In the genomic region with DNA sequence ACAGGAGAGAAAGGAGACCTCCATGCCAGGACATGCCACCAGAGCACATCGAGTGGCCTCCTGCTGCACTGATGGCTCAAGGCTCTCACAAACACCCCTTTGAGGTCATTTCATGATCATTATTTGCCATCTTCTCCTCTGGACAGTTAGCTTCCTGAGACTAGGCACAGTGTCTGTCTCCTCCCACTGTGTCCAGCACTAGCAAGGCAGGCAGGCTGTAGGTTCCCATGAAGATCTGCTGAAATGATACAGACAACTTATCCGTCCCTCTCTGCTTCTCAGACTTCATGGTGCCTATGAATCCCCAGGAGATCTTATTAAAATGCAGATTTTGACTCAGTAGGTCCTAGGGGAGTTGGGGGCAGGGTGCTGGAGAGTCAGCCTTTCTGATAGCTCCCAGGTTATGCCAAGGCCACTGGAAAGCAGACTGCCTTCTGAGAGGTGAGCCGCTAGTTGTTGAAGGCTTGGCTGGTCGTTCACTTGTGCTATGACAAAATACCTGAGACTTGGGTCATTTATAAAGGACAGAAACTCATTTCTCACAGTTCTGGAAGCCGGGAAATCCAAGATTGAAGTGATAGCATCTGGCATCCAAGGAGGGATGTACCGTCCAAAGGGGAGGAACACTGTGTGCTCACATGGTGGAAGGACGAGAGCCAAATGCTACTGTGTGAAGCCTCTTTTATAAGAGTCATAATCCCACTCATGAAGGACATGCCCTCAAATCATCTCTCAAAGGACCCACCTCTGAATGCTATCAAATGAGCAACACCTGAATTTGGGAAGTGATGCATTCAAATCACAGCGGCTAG, we compare ENCODE assay signal across 19 cellular contexts.
"Had no signal": no experiment of that assay in that cellular context is flagged by ENCODE, and none has a peak within 500 bp of the region (broad histone marks: within the 10 kb centered on the region; RNA-seq: fewer than 3 reads in every experiment).

No MANE protein-coding gene starts in this region.

- H3K27me3 ChIP-seq: brain microvascular endothelial cell had no signal

- FAIRE-seq: small intestine, TTC549 had no signal

- H3K36me3 ChIP-seq: brain microvascular endothelial cell had no signal

- DNase-seq: activated CD4-positive, alpha-beta T cell treated with anti-CD3 and anti-CD28 coated beads, Interleukin-2, amount 10 ng/mL, durations not matched to agents 24 days and 14 days; activated CD4-positive, CD25-positive, alpha-beta regulatory T cell; activated CD8-positive, alpha-beta memory T cell treated with anti-CD3 and anti-CD28 coated beads, Interleukin-2, amount 50 U/mL, for 4 hours; activated CD8-positive, alpha-beta T cell treated with anti-CD3 and anti-CD28 coated beads, Interleukin-2, amount 10 ng/mL, durations not matched to agents 7 days and 5 days; activated effector memory CD4-positive, alpha-beta T cell treated with anti-CD3 and anti-CD28 coated beads, Interleukin-2, amount 50 U/mL, for 16 hours; activated T-cell treated with anti-CD3 and anti-CD28 coated beads, Interleukin-2, amount 50 U/mL, for 48 hours; brain microvascular endothelial cell; effector CD8-positive, alpha-beta T cell; foreskin melanocyte; mesendoderm; occipital lobe; small intestine; stimulated activated CD4-positive, alpha-beta T cell treated with anti-CD3 and anti-CD28 coated beads, Interleukin-4, amount 100 ng/mL, for 24 hours; stimulated activated naive CD4-positive, alpha-beta T cell treated with Interleukin-2 at 50 U/mL for 16 hours; substantia nigra; SW 1271; trophoblast cell had no signal

- ATAC-seq: activated CD8-positive, alpha-beta T cell treated with anti-CD3 and anti-CD28 coated beads, Interleukin-2, amount 10 ng/mL, durations not matched to agents 7 days and 5 days; left lobe of liver had no signal

- H3K27ac ChIP-seq: brain microvascular endothelial cell had no signal
